17 cellular contexts compared by ENCODE assay signal in genomic region chr11:62810748-62811147, GRCh38. TPM values are rescaled to one million over a fixed set of nuclear protein-coding genes. Genes with fewer than 3 reads are reported as not detected.
DNase-seq lines count a peak whose midpoint lies in the region; ATAC-seq and TF ChIP-seq lines count a peak whose summit lies in the region.
"Had no signal": no experiment of that assay in that cellular context is flagged by ENCODE, and none has a peak within 500 bp of the region (broad histone marks: within the 10 kb centered on the region; RNA-seq: fewer than 3 reads in every experiment).

No MANE protein-coding gene starts in this region.

- H3K27ac ChIP-seq in cardiac muscle cell (peak overlapping the region; percentile 3), right atrium auricular region (no peak overlapping the region), transverse colon (no peak overlapping the region)
- H3K27ac ChIP-seq: SJSA1 had no signal

- H3K4me1 Mint-ChIP-seq in chondrocyte (ENCODE audit: low read depth), result peaks cover 21% of the 10 kb centered on the region
- peaks cover 25% of the 10 kb centered on the region for H3K4me1 Mint-ChIP-seq in stimulated activated effector memory CD8-positive, alpha-beta T cell treated with anti-CD3 and anti-CD28 coated beads, Interleukin-12 subunit alpha, Interleukin-12 subunit beta, amount 100 ng/mL, for 72 hours

- in situ Hi-C loops in transverse colon (cut with MboI; ENCODE audit: low pct_ligation_motif_present in 1 of 4, low pct_unique_long_range_greater_than_20kb in 1 of 4, low sequenced_read_pairs in 3 of 4), result no loop called here

- H3K27me3 ChIP-seq in cardiac muscle cell, result no peaks in the 10 kb centered on the region
- H3K27me3 ChIP-seq in right atrium auricular region, result no peaks in the 10 kb centered on the region
- no peaks in the 10 kb centered on the region for H3K27me3 ChIP-seq in transverse colon
- H3K27me3 ChIP-seq: BLaER1 treated with 17β-estradiol and CSF1 and Interleukin-3, amounts not matched to agents 10 nM and 100 nM; SJSA1 had no signal

- TF ChIP-seq CTCF in cardiac muscle cell (IDR thresholded peaks at IDR 0.05; ENCODE audit: low read depth, low read length) (no peak), right atrium auricular region (IDR thresholded peaks at IDR 0.05) (no peak), chondrocyte (IDR thresholded peaks at IDR 0.05) (no peak), transverse colon (IDR thresholded peaks at IDR 0.05) (no peak)

- no peak overlapping the region for H3K4me3 Mint-ChIP-seq in chondrocyte (ENCODE audit: unreplicated experiment)
- no peak overlapping the region for H3K4me3 Mint-ChIP-seq in stimulated activated effector memory CD8-positive, alpha-beta T cell treated with anti-CD3 and anti-CD28 coated beads, Interleukin-12 subunit alpha, Interleukin-12 subunit beta, amount 100 ng/mL, for 72 hours
- H3K4me3 Mint-ChIP-seq: H9 had no signal

- DNase-seq in cardiac muscle cell (ENCODE audit: low read depth in 1 of 2, low spot score in 1 of 2) (no peak), right atrium auricular region (ENCODE audit: low spot score) (no peak), chondrocyte (ENCODE audit: low spot score) (no peak), transverse colon (no peak), NCI-H2171 (lab: John Stamatoyannopoulos, UW) (no peak)
- no peak for DNase-seq in stimulated activated effector memory CD8-positive, alpha-beta T cell treated with anti-CD3 and anti-CD28 coated beads, Interleukin-12 subunit alpha, Interleukin-12 subunit beta, amount 100 ng/mL, for 72 hours (ENCODE audit: low spot score in 2 of 2)
- DNase-seq: DND-41, H9, NCI-H1105, NCI-H2081 had no signal

- peaks cover 6% of the 10 kb centered on the region for H3K36me3 Mint-ChIP-seq in chondrocyte (ENCODE audit: low read depth)
- peaks cover 25% of the 10 kb centered on the region for H3K36me3 Mint-ChIP-seq in stimulated activated effector memory CD8-positive, alpha-beta T cell treated with anti-CD3 and anti-CD28 coated beads, Interleukin-12 subunit alpha, Interleukin-12 subunit beta, amount 100 ng/mL, for 72 hours

- peaks cover 17% of the 10 kb centered on the region for H3K4me1 ChIP-seq in cardiac muscle cell (ENCODE audit: low read depth)
- peaks cover 0 to 13% of the 10 kb centered on the region in 2 donors for H3K4me1 ChIP-seq in right atrium auricular region
- H3K4me1 ChIP-seq in transverse colon, result peaks cover 0 to 11% (median 6%) of the 10 kb centered on the region in 4 donors

- TF ChIP-seq RAD21 in Ishikawa (IDR thresholded peaks at IDR 0.05; ENCODE audit: low read depth), result no peak

- TF ChIP-seq EP300 in Ishikawa (IDR thresholded peaks at IDR 0.05; ENCODE audit: borderline replicate concordance) (no peak), transverse colon (IDR thresholded peaks at IDR 0.05; ENCODE audit: low read depth) (no peak)

- H3K4me3 ChIP-seq in cardiac muscle cell (no peak overlapping the region), right atrium auricular region (no peak overlapping the region), transverse colon (no peak overlapping the region)
- H3K4me3 ChIP-seq: BLaER1 treated with 17β-estradiol and CSF1 and Interleukin-3, amounts not matched to agents 10 nM and 100 nM; SJSA1 had no signal

- intact Hi-C loops in transverse colon (cut with DNase I; ENCODE audit: low total_unique reads), result no loop called here

- H3K27ac Mint-ChIP-seq in chondrocyte (ENCODE audit: unreplicated experiment), result peak overlapping the region; percentile 39
- H3K27ac Mint-ChIP-seq in stimulated activated effector memory CD8-positive, alpha-beta T cell treated with anti-CD3 and anti-CD28 coated beads, Interleukin-12 subunit alpha, Interleukin-12 subunit beta, amount 100 ng/mL, for 72 hours, result peak overlapping the region; percentile 4

- WGBS in transverse colon (ENCODE audit: low coverage in 1 of 2), 2 donors, result 11 to 26% methylated on average over 1 of the region's 1 CpG

- no peak for TF ChIP-seq POLR2A in transverse colon (IDR thresholded peaks at IDR 0.05)

- H3K27me3 Mint-ChIP-seq in chondrocyte (ENCODE audit: low read depth), result no peaks in the 10 kb centered on the region

- peaks cover 3% of the 10 kb centered on the region for H3K36me3 ChIP-seq in cardiac muscle cell
- peaks cover 12% of the 10 kb centered on the region for H3K36me3 ChIP-seq in right atrium auricular region
- H3K36me3 ChIP-seq in transverse colon, result peaks cover 0 to 2% (median 0%) of the 10 kb centered on the region in 4 donors

- no peaks in the 10 kb centered on the region for H3K9me3 Mint-ChIP-seq in chondrocyte (ENCODE audit: low read depth)
- H3K9me3 Mint-ChIP-seq in stimulated activated effector memory CD8-positive, alpha-beta T cell treated with anti-CD3 and anti-CD28 coated beads, Interleukin-12 subunit alpha, Interleukin-12 subunit beta, amount 100 ng/mL, for 72 hours, result no peaks in the 10 kb centered on the region
- H3K9me3 Mint-ChIP-seq: H9 had no signal

- ATAC-seq in stimulated activated effector memory CD8-positive, alpha-beta T cell treated with anti-CD3 and anti-CD28 coated beads, Interleukin-12 subunit alpha, Interleukin-12 subunit beta, amount 100 ng/mL, for 72 hours, result no peak
- no peak for ATAC-seq in GM21447 (IDR thresholded peaks at IDR 0.05; ENCODE audit: unreplicated experiment)
- ATAC-seq: Panc1 had no signal

- no peaks in the 10 kb centered on the region for H3K9me3 ChIP-seq in cardiac muscle cell (ENCODE audit: low read depth)
- no peaks in the 10 kb centered on the region for H3K9me3 ChIP-seq in right atrium auricular region
- no peaks in the 10 kb centered on the region for H3K9me3 ChIP-seq in transverse colon
- H3K9me3 ChIP-seq: BLaER1 treated with 17β-estradiol and CSF1 and Interleukin-3, amounts not matched to agents 10 nM and 100 nM; SJSA1 had no signal

TF ChIP-seq in Ishikawa, 13 proteins besides CTCF, POLR2A, EP300 and RAD21:
- TF ChIP-seq REST (IDR thresholded peaks at IDR 0.05; ENCODE audit: low read depth) (no peak), NFIC (IDR thresholded peaks at IDR 0.05) (peak; percentile 13; the same call in 1 of the 2 replicates)

RNA-seq across cellular contexts. Expression of gene NXF1, which starts 5.5 kb away (rescaled TPM):
- total RNA-seq in cardiac muscle cell (52.8 and 60.7 TPM in 2 replicates), right atrium auricular region (10 to 100 TPM; 33.9 to 35.9 TPM), chondrocyte (51.3 to 69.5 TPM (median 52.4 TPM) in 3 replicates), transverse colon (100 to 1,000 TPM in 1 of 4 donors, 10 to 100 TPM in 3; 38.2 to 134 (median 60.0) TPM)
- polyA plus RNA-seq in cardiac muscle cell, result 96.7 and 127 TPM in 2 replicates

RNA-seq across cellular contexts. Expression of gene TMEM223, which starts 18.9 kb away (rescaled TPM):
- total RNA-seq in cardiac muscle cell (87.1 and 88.9 TPM in 2 replicates), right atrium auricular region (10 to 100 TPM; 27.7 TPM), chondrocyte (11.4 to 16.2 TPM (median 14.7 TPM) in 3 replicates), transverse colon (10 to 100 TPM; 10.1 to 42.1 (median 29.6) TPM)
- 92.4 and 102 TPM in 2 replicates for polyA plus RNA-seq in cardiac muscle cell

RNA-seq across cellular contexts. Expression of gene STX5, which starts 21.1 kb away (rescaled TPM):
- total RNA-seq in cardiac muscle cell (38.5 and 45.2 TPM in 2 replicates), right atrium auricular region (10 to 100 TPM; 15.2 to 24.7 TPM), chondrocyte (44.0 to 52.2 TPM (median 45.5 TPM) in 3 replicates), transverse colon (10 to 100 TPM; 15.3 to 62.5 (median 30.2) TPM)
- polyA plus RNA-seq in cardiac muscle cell, result 49.4 and 53.6 TPM in 2 replicates

RNA-seq across cellular contexts. Expression of gene TEX54, which starts 21.9 kb away (rescaled TPM):
- total RNA-seq in cardiac muscle cell (not detected in 2 replicates), right atrium auricular region (not detected), chondrocyte (0.65 TPM in 1 of 3 replicates, not detected in the others), transverse colon (not detected)
- polyA plus RNA-seq in cardiac muscle cell, result 3.0 and 4.8 TPM in 2 replicates
- total RNA-seq: G401, NCI-H460, SJSA1 had no signal

RNA-seq across cellular contexts. Expression of gene TMEM179B, which starts 23.5 kb away (rescaled TPM):
- total RNA-seq in cardiac muscle cell (34.2 and 55.2 TPM in 2 replicates), right atrium auricular region (10 to 100 TPM; 42.5 to 44.8 TPM), chondrocyte (29.4 to 44.9 TPM (median 35.1 TPM) in 3 replicates), transverse colon (100 to 1,000 TPM in 2 of 4 donors, 10 to 100 TPM in 2; 65.9 to 112 (median 89.8) TPM)
- polyA plus RNA-seq in cardiac muscle cell, result 78.6 and 81.8 TPM in 2 replicates
